In genomic region chr19:863305-863620, GRCh38 we compare ENCODE assay signal across 12 cellular contexts.
DNase-seq lines count a peak whose midpoint lies in the region; ATAC-seq, FAIRE-seq and TF ChIP-seq lines count a peak whose summit lies in the region.
"Had no signal": no experiment of that assay in that cellular context is flagged by ENCODE, and none has a peak within 500 bp of the region (broad histone marks: within the 10 kb centered on the region; RNA-seq: fewer than 3 reads in every experiment).

No MANE protein-coding gene starts in this region.

- peaks cover 10 to 25% of the 10 kb centered on the region in 2 donors for H3K27me3 Mint-ChIP-seq in stimulated activated naive B cell treated with anti-CD40 and anti-IgM and Interleukin-4, amounts not matched to agents 10 μg/mL and 1 μg/mL and 100 μg/mL, for 72 hours

- H3K9me3 ChIP-seq in effector memory CD4-positive, alpha-beta T cell (ENCODE audit: control insufficient read depth, low read length), result no peaks in the 10 kb centered on the region
- no peaks in the 10 kb centered on the region for H3K9me3 ChIP-seq in tibial artery

- intact Hi-C loops in tibial artery (cut with DNase I; ENCODE audit: low total_unique reads), result no loop called here

- CTCF ChIA-PET in RWPE1 (lab: Yijun Ruan, JAX), result interaction anchor here (0.6 to 1.6 kb wide), 5 partner anchors 9 to 376 kb away, joined by 3 to 5 read pairs (median 4); no protein-coding TSS in a partner anchor

- peaks cover 10 to 32% of the 10 kb centered on the region in 2 donors for H3K4me1 Mint-ChIP-seq in stimulated activated naive B cell treated with anti-CD40 and anti-IgM and Interleukin-4, amounts not matched to agents 10 μg/mL and 1 μg/mL and 100 μg/mL, for 72 hours

- peaks cover 22% of the 10 kb centered on the region for H3K4me1 ChIP-seq in effector memory CD4-positive, alpha-beta T cell (ENCODE audit: control insufficient read depth, insufficient read depth, low read length, poor library complexity, severe bottlenecking)
- H3K4me1 ChIP-seq in tibial artery, result peaks cover 0 to 31% (median 18%) of the 10 kb centered on the region in 4 donors

- H3K9me3 Mint-ChIP-seq in stimulated activated naive B cell treated with anti-CD40 and anti-IgM and Interleukin-4, amounts not matched to agents 10 μg/mL and 1 μg/mL and 100 μg/mL, for 72 hours, result no peaks in the 10 kb centered on the region

- peak; percentile 29 for DNase-seq in activated T-cell treated with anti-CD3 and anti-CD28 coated beads, Interleukin-2, amount 50 U/mL, for 1 hour
- DNase-seq in activated T-cell treated with anti-CD3 and anti-CD28 coated beads for 4 hours (no peak), RWPE1 (ENCODE audit: low spot score) (no peak), RCC 7860 (ENCODE audit: low spot score) (no peak), tibial artery (no peak), AML-193 (lab: John Stamatoyannopoulos, UW) (no peak)
- DNase-seq in effector memory CD4-positive, alpha-beta T cell, result no peak
- no peak for DNase-seq in stimulated activated naive B cell treated with anti-CD40 and anti-IgM and Interleukin-4, amounts not matched to agents 10 μg/mL and 1 μg/mL and 100 μg/mL, for 72 hours
- DNase-seq: NCI-H526 treated with DMSO at 0.1 percent for 48 hours had no signal

- peaks cover 8% of the 10 kb centered on the region for H3K27me3 ChIP-seq in effector memory CD4-positive, alpha-beta T cell (replicated peaks; ENCODE audit: control insufficient read depth, insufficient read depth, low read length, poor library complexity, severe bottlenecking)
- H3K27me3 ChIP-seq in tibial artery, result peaks cover 0 to 46% of the 10 kb centered on the region in 2 donors

- POLR2A ChIA-PET in RWPE1 (lab: Yijun Ruan, JAX; ENCODE audit: low non-redundant PET), result no interaction called here

- TF ChIP-seq CTCF in RWPE1 (conservative IDR thresholded peaks at IDR 0.05; ENCODE audit: low read depth) (no peak), tibial artery (IDR thresholded peaks at IDR 0.05) (no peak)

- H3K36me3 Mint-ChIP-seq in stimulated activated naive B cell treated with anti-CD40 and anti-IgM and Interleukin-4, amounts not matched to agents 10 μg/mL and 1 μg/mL and 100 μg/mL, for 72 hours, result peaks cover 9 to 11% of the 10 kb centered on the region in 2 donors

- H3K36me3 ChIP-seq in effector memory CD4-positive, alpha-beta T cell (ENCODE audit: control insufficient read depth, insufficient read depth, low read length), result peaks cover 9% of the 10 kb centered on the region
- H3K36me3 ChIP-seq in tibial artery, result peaks cover 5 to 15% (median 10%) of the 10 kb centered on the region in 3 donors

- peak overlapping the region; percentile 64 to 74 for H3K4me3 Mint-ChIP-seq in stimulated activated naive B cell treated with anti-CD40 and anti-IgM and Interleukin-4, amounts not matched to agents 10 μg/mL and 1 μg/mL and 100 μg/mL, for 72 hours

- H3K4me3 ChIP-seq in effector memory CD4-positive, alpha-beta T cell (ENCODE audit: insufficient read depth, low read depth, low read length, poor library complexity, severe bottlenecking), result peak overlapping the region; percentile 33
- no peak overlapping the region for H3K4me3 ChIP-seq in tibial artery

- peak overlapping the region; percentile 86 for H3K27ac Mint-ChIP-seq in stimulated activated naive B cell treated with anti-CD40 and anti-IgM and Interleukin-4, amounts not matched to agents 10 μg/mL and 1 μg/mL and 100 μg/mL, for 72 hours
- H3K27ac Mint-ChIP-seq: HFFc6 had no signal

- FAIRE-seq in RCC 7860 (lab: Jason Lieb, UNC), result no peak

- ATAC-seq in stimulated activated naive B cell treated with anti-CD40 and anti-IgM and Interleukin-4, amounts not matched to agents 10 μg/mL and 1 μg/mL and 100 μg/mL, for 72 hours (replicated peaks), result no peak
- ATAC-seq: Right ventricle myocardium inferior had no signal

- H3K27ac ChIP-seq in RWPE1 (peak overlapping the region; percentile 73), tibial artery (no peak overlapping the region)
- no peak overlapping the region for H3K27ac ChIP-seq in effector memory CD4-positive, alpha-beta T cell (ENCODE audit: insufficient read depth, low read length, poor library complexity, severe bottlenecking)
- H3K27ac ChIP-seq: WERI-Rb-1 had no signal
